Comparison of ENCODE assay signal across 11 cellular contexts in the genomic region with DNA sequence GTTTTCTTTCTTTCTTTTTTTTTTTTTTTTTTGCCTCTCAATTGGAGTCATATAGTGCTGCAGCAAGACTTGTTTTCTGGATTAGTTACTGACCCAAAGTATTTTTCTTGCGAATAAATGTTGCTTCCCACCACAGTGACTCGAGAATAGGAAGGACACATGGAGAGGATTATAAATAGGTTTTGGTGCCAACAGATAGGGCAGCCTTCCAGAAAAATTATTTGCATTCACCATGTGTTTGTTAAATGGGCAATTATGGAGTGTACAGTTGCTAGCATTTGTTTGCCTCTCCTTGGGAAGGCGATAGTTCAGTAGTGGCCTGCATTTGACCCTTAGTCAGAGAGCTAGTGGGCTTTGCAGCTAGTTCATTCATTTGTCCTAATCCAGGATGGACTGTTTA.
A peak's percentile ranks its signal among the peaks of the same experiment; 100 is the strongest.
DNase-seq lines count a peak whose midpoint lies in the region; ATAC-seq and TF ChIP-seq lines count a peak whose summit lies in the region.
"Had no signal": no experiment of that assay in that cellular context is flagged by ENCODE, and none has a peak within 500 bp of the region (broad histone marks: within the 10 kb centered on the region; RNA-seq: fewer than 3 reads in every experiment).

No MANE protein-coding gene starts in this region.

- peaks cover 79% of the 10 kb centered on the region for H3K4me1 Mint-ChIP-seq in CD4-positive, alpha-beta T cell (ENCODE audit: low read depth)
- peaks cover 66% of the 10 kb centered on the region for H3K4me1 Mint-ChIP-seq in memory B cell

- H4K20me1 ChIP-seq in mammary epithelial cell (ENCODE audit: insufficient read depth, low read length): no peaks in the 10 kb centered on the region

- CTCF ChIA-PET in CD4-positive, alpha-beta T cell (lab: Charles Lee): interaction anchor here (0.7 kb wide), 1 partner anchor 346 kb away, joined by 3 read pairs; no protein-coding TSS in a partner anchor
- CTCF ChIA-PET in mammary epithelial cell (lab: Charles Lee; ENCODE audit: low non-redundant PET): no interaction called here

- peak overlapping the region; percentile 50 for H3K27ac Mint-ChIP-seq in CD4-positive, alpha-beta T cell
- peak overlapping the region; percentile 90 for H3K27ac Mint-ChIP-seq in memory B cell

- H3K27ac ChIP-seq in CD4-positive, alpha-beta T cell (ENCODE audit: low read depth, low read length): no peak overlapping the region
- H3K27ac ChIP-seq in mammary epithelial cell (ENCODE audit: insufficient read depth, low read depth, low read length): no peak overlapping the region

- H3K27me3 Mint-ChIP-seq in CD4-positive, alpha-beta T cell: no peaks in the 10 kb centered on the region
- no peaks in the 10 kb centered on the region for H3K27me3 Mint-ChIP-seq in memory B cell

- 83% methylated on average over 3 of the region's 3 CpGs for WGBS in mammary epithelial cell (ENCODE audit: low coverage, missing lambda C conversion rate)

- no peak overlapping the region for H3K9ac ChIP-seq in mammary epithelial cell (ENCODE audit: insufficient read depth, low read length)

- in situ Hi-C loops in mammary epithelial cell (cut with MboI; ENCODE audit: low sequenced_read_pairs in 2 of 2): no loop called here

- no peak overlapping the region for H3K4me3 ChIP-seq in mammary epithelial cell (replicated peaks in 1 of 3; ENCODE audit: insufficient read depth in 1 of 3, low read depth in 2 of 3, low read length in 3 of 3)
- H3K4me3 ChIP-seq: upper lobe of left lung had no signal

- dilution Hi-C loops in mammary epithelial cell (cut with HindIII; ENCODE audit: low sequenced_read_pairs): no loop called here

- H3K36me3 Mint-ChIP-seq in CD4-positive, alpha-beta T cell (ENCODE audit: low read depth): peaks cover 7% of the 10 kb centered on the region
- peaks cover 13% of the 10 kb centered on the region for H3K36me3 Mint-ChIP-seq in memory B cell

- intact Hi-C loops in CD4-positive, alpha-beta T cell (cut with DNase I, micrococcal nuclease): no loop called here
- intact Hi-C loops in mammary epithelial cell (cut with micrococcal nuclease): no loop called here

- BruUV-seq in mammary epithelial cell (replicated peaks; lab: Mats Ljungman, UMichigan): no TSS peak

- POLR2A ChIA-PET in CD4-positive, alpha-beta T cell (lab: Charles Lee): no interaction called here

- no peaks in the 10 kb centered on the region for H3K9me3 Mint-ChIP-seq in CD4-positive, alpha-beta T cell
- H3K9me3 Mint-ChIP-seq in memory B cell: peaks cover 5% of the 10 kb centered on the region

- H3K9me3 ChIP-seq in CD4-positive, alpha-beta T cell (ENCODE audit: control insufficient read depth, low read length): no peaks in the 10 kb centered on the region
- no peaks in the 10 kb centered on the region for H3K9me3 ChIP-seq in mammary epithelial cell (replicated peaks; ENCODE audit: insufficient read depth, low read length)
- H3K9me3 ChIP-seq: upper lobe of left lung had no signal

- TF ChIP-seq CTCF in CD4-positive, alpha-beta T cell (IDR thresholded peaks at IDR 0.05): no peak
- no peak for TF ChIP-seq CTCF in mammary epithelial cell (conservative IDR thresholded peaks at IDR 0.05 in 1 of 2, IDR thresholded peaks at IDR 0.05 in 1 of 2; ENCODE audit: extremely low read depth in 1 of 2, insufficient read depth in 1 of 2, low read depth in 1 of 2, low read length in 2 of 2)

- H3K27me3 ChIP-seq in CD4-positive, alpha-beta T cell (ENCODE audit: control insufficient read depth, insufficient read depth, low read length): no peaks in the 10 kb centered on the region
- no peaks in the 10 kb centered on the region for H3K27me3 ChIP-seq in mammary epithelial cell (ENCODE audit: insufficient read depth, low read length)
- H3K27me3 ChIP-seq: upper lobe of left lung had no signal

- no peak overlapping the region for H2AFZ ChIP-seq in mammary epithelial cell (ENCODE audit: low read depth, low read length)

- no peak for DNase-seq in CD4-positive, alpha-beta T cell
- DNase-seq in M059J (ENCODE audit: low read depth): peak; percentile 7
- peak; percentile 36 to 51 for DNase-seq in SHP77 (lab: John Stamatoyannopoulos, UW)
- DNase-seq in memory B cell (ENCODE audit: low spot score in 2 of 2): no peak
- no peak for DNase-seq in activated gamma-delta T cell (lab: John Stamatoyannopoulos, UW)
- DNase-seq in NOMO-1 (lab: John Stamatoyannopoulos, UW; ENCODE audit: unreplicated experiment in 2 of 2): no peak
- no peak for DNase-seq in SIG-M5 treated with dmso at 0.1 percent for 504 hours (lab: John Stamatoyannopoulos, UW; ENCODE audit: unreplicated experiment)
- no peak for DNase-seq in mammary epithelial cell
- DNase-seq: effector memory CD4-positive, alpha-beta T cell; NCI-H2107; upper lobe of left lung had no signal

- peaks cover 89% of the 10 kb centered on the region for H3K79me2 ChIP-seq in mammary epithelial cell (ENCODE audit: insufficient read depth, low read length)

- ATAC-seq in CD4-positive, alpha-beta T cell (ENCODE audit: poor library complexity): no peak
- no peak for ATAC-seq in memory B cell (ENCODE audit: low read depth)

- H3K4me1 ChIP-seq in mammary epithelial cell (ENCODE audit: insufficient read depth, low read length): no peaks in the 10 kb centered on the region

- H3K36me3 ChIP-seq in mammary epithelial cell (ENCODE audit: insufficient read depth, low read length): no peaks in the 10 kb centered on the region
- H3K36me3 ChIP-seq: upper lobe of left lung had no signal

- no peak overlapping the region for H3K4me3 Mint-ChIP-seq in CD4-positive, alpha-beta T cell
- H3K4me3 Mint-ChIP-seq in memory B cell: peak overlapping the region; percentile 29

- H3K4me2 ChIP-seq in mammary epithelial cell (ENCODE audit: insufficient read depth, low read depth, low read length): no peak overlapping the region

Comparison
In these comparisons a context has a peak if more than half of its experiments do, and no peak if none do; other contexts are left out.
1. DNase-seq: peak in M059J (single experiment) and SHP77 (2 of 2); none in CD4-positive, alpha-beta T cell (0 of 10), memory B cell (0 of 2), activated gamma-delta T cell (single experiment), NOMO-1 (0 of 2), SIG-M5 treated with dmso at 0.1 percent for 504 hours (single experiment) and mammary epithelial cell (single experiment).